9 cellular contexts compared by ENCODE assay signal in the genomic region with DNA sequence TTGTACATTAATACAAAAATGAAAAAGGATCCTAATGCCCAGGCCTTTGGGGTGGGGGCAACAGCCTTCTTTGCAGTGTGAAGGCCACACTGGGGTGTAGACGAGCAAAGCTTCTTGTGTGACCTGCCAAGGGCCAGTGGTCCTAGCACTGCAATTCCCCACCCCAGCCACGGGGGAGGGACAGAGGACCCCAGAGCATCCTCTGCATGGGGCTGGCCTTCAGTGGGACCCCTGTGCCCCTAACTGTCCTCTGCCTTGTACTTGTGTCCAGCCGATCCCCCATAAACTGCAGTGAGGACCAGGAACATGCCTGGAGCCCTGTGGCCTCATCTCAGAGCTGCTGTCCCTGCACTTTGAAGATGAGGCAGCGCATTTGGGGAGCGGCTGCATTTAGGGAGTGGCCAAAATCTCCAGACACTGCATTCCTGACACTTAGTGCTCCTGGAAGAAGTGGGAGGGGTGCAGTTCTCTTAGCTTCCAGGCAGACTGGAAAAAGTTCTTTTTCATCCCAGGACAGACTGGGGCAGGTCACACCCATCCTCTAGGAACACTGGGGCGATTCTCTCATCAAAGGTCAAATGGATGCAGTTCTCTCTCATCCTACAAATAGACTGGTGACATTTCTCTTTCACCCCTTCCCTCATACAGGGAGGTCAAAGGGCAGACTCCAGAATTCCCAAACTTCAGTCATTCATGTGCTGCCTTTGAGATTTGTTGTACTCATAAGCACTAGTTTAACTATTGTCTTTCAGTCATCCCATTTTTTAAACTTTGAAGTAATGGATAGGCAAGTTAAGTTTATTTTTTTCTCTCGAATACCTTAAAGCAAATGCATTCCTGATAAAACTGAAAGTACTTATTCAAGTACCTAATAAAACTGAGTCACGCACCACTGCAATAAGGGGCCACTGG. TPM values are rescaled to one million over a fixed set of nuclear protein-coding genes. Genes with fewer than 3 reads are reported as not detected.
A peak's percentile ranks its signal among the peaks of the same experiment; 100 is the strongest.
DNase-seq lines count a peak whose midpoint lies in the region; ATAC-seq and TF ChIP-seq lines count a peak whose summit lies in the region.
"Had no signal": no experiment of that assay in that cellular context is flagged by ENCODE, and none has a peak within 500 bp of the region (broad histone marks: within the 10 kb centered on the region; RNA-seq: fewer than 3 reads in every experiment).

No MANE protein-coding gene starts in this region.

- intact Hi-C loops in CD4-positive, alpha-beta T cell (cut with DNase I, micrococcal nuclease) = loop anchor here (1.0 to 10.0 kb wide), 3 partner anchors 22 to 395 kb away; partner anchors contain the start of gene TMED4 (in 1 of the 2)

- no peaks in the 10 kb centered on the region for H3K27me3 Mint-ChIP-seq in CD4-positive, alpha-beta T cell

- no peaks in the 10 kb centered on the region for H3K9me3 Mint-ChIP-seq in CD4-positive, alpha-beta T cell

- WGBS in mesodermal cell (ENCODE audit: insufficient coverage in 2 of 2), 2 experiments = 94% methylated on average over 7 of the region's 8 CpGs

- H3K9me3 ChIP-seq in CD4-positive, alpha-beta T cell (ENCODE audit: control insufficient read depth, low read length) = no peaks in the 10 kb centered on the region
- H3K9me3 ChIP-seq in WERI-Rb-1 (ENCODE audit: severe bottlenecking) (no peaks in the 10 kb centered on the region), mesodermal cell (ENCODE audit: control insufficient read depth, low read length) (no peaks in the 10 kb centered on the region)
- H3K9me3 ChIP-seq: heart right ventricle had no signal

- H3K27ac Mint-ChIP-seq in CD4-positive, alpha-beta T cell = peak overlapping the region; percentile 95

- H3K36me3 ChIP-seq in WERI-Rb-1 = peaks cover 49% of the 10 kb centered on the region
- peaks cover 41% of the 10 kb centered on the region for H3K36me3 ChIP-seq in mesodermal cell (ENCODE audit: control insufficient read depth, insufficient read depth, low read length)

- no peaks in the 10 kb centered on the region for H3K27me3 ChIP-seq in CD4-positive, alpha-beta T cell (ENCODE audit: control insufficient read depth, insufficient read depth, low read length)
- no peaks in the 10 kb centered on the region for H3K27me3 ChIP-seq in WERI-Rb-1 (ENCODE audit: insufficient read depth, low read depth, severe bottlenecking)
- H3K27me3 ChIP-seq: heart right ventricle had no signal

- DNase-seq in CD4-positive, alpha-beta T cell = no peak
- DNase-seq in WERI-Rb-1 = no peak
- no peak for DNase-seq in NCI-H748 (lab: John Stamatoyannopoulos, UW; ENCODE audit: unreplicated experiment)
- DNase-seq in HPDE6-E6E7 (ENCODE audit: extremely low spot score) = no peak
- no peak for DNase-seq in NCI-H524 (lab: John Stamatoyannopoulos, UW)

- peaks cover 67% of the 10 kb centered on the region for H3K36me3 Mint-ChIP-seq in CD4-positive, alpha-beta T cell (ENCODE audit: low read depth)

- TF ChIP-seq CTCF in CD4-positive, alpha-beta T cell (IDR thresholded peaks at IDR 0.05) = no peak
- TF ChIP-seq CTCF in WERI-Rb-1 (IDR thresholded peaks at IDR 0.05; ENCODE audit: low read depth, low read length) = peak; percentile 40; the same call in 1 of the 2 replicates

- CTCF ChIA-PET in CD4-positive, alpha-beta T cell (lab: Charles Lee) = interaction anchor here (1.0 to 1.7 kb wide), 5 partner anchors 20 to 156 kb away, joined by 3 to 7 read pairs (median 4); partner anchors contain the start of gene CCM2

- no peak overlapping the region for H3K4me3 ChIP-seq in WERI-Rb-1 (ENCODE audit: low read depth, low read length)
- H3K4me3 ChIP-seq in mesodermal cell (ENCODE audit: extremely low read depth, insufficient read depth, low read length, poor library complexity, severe bottlenecking) = no peak overlapping the region

- H3K27ac ChIP-seq in CD4-positive, alpha-beta T cell (ENCODE audit: low read depth, low read length) = peak overlapping the region; percentile 90
- H3K27ac ChIP-seq in WERI-Rb-1 = no peak overlapping the region
- peak overlapping the region; percentile 59 for H3K27ac ChIP-seq in mesodermal cell (ENCODE audit: low read depth, low read length, severe bottlenecking)

- H3K4me1 ChIP-seq in mesodermal cell (ENCODE audit: control insufficient read depth, insufficient read depth, low read length, poor library complexity, severe bottlenecking) = peaks cover 24% of the 10 kb centered on the region

- POLR2A ChIA-PET in CD4-positive, alpha-beta T cell (lab: Charles Lee) = interaction anchor here (0.6 to 16.1 kb wide), 12 partner anchors 13 to 373 kb away, joined by 3 to 321 read pairs (median 5); partner anchors contain the start of genes CCM2, OGDH, PURB and TBRG4

- peak overlapping the region; percentile 93 for H3K4me3 Mint-ChIP-seq in CD4-positive, alpha-beta T cell

- ATAC-seq in CD4-positive, alpha-beta T cell (ENCODE audit: poor library complexity) = no peak
- ATAC-seq in GM19467 (IDR thresholded peaks at IDR 0.05; ENCODE audit: unreplicated experiment) (peak; percentile 7), GM21367 (IDR thresholded peaks at IDR 0.05; ENCODE audit: unreplicated experiment) (no peak)

- H3K4me1 Mint-ChIP-seq in CD4-positive, alpha-beta T cell (ENCODE audit: low read depth) = peaks cover 85% of the 10 kb centered on the region

RNA-seq across cellular contexts. Expression of gene MYO1G, which starts 0.9 kb away (rescaled TPM):
- 100 to 1,000 TPM; 155 to 157 TPM for total RNA-seq in CD4-positive, alpha-beta T cell
- not detected for polyA plus RNA-seq in mesodermal cell (2013, experiment 1 of 2)
- polyA plus RNA-seq in mesodermal cell (2013, experiment 2 of 2) = not detected

RNA-seq across cellular contexts. Expression of gene CCM2, which starts 20.3 kb away (rescaled TPM):
- 10 to 100 TPM; 48.8 to 52.8 TPM for total RNA-seq in CD4-positive, alpha-beta T cell
- 44.0 TPM for polyA plus RNA-seq in mesodermal cell (2013, experiment 1 of 2)
- polyA plus RNA-seq in mesodermal cell (2013, experiment 2 of 2) = 36.0 TPM
